7 cellular contexts compared by ENCODE assay signal in genomic region chr20:44643596-44644383, GRCh38. TPM values are rescaled to one million over a fixed set of nuclear protein-coding genes. Genes with fewer than 3 reads are reported as not detected.
DNase-seq lines count a peak whose midpoint lies in the region; ATAC-seq and TF ChIP-seq lines count a peak whose summit lies in the region.

No MANE protein-coding gene starts in this region.

- H3K27ac ChIP-seq in HL-60 (replicated peaks) (peak overlapping the region; percentile 88), right lobe of liver (peak overlapping the region in 2 of 3 donors; percentile 47 to 49), thyroid gland (peak overlapping the region in 2 of 3 donors; percentile 57 to 91)

- intact Hi-C loops in right lobe of liver (cut with DNase I) (no loop called here), thyroid gland (cut with DNase I) (no loop called here)

- DNase-seq in HL-60 (ENCODE audit: low read depth in 1 of 2, low spot score in 1 of 2), result peak in 1 of 2 experiments; percentile 48
- DNase-seq in T-helper 2 cell, result peak in 3 of 5 experiments; percentile 35 to 71 (median 66)
- DNase-seq in chondrocyte (ENCODE audit: low spot score), result no peak
- DNase-seq in right lobe of liver, result peak in 2 of 3 donors; percentile 61 to 66
- DNase-seq in thyroid gland, result peak; percentile 28 to 34
- no peak for DNase-seq in cerebellum (ENCODE audit: low spot score)

- peaks cover 1% of the 10 kb centered on the region for H3K36me3 Mint-ChIP-seq in chondrocyte (ENCODE audit: low read depth)

- TF ChIP-seq CTCF in HL-60 (IDR thresholded peaks at IDR 0.05; ENCODE audit: insufficient read depth, low read length) (no peak), chondrocyte (IDR thresholded peaks at IDR 0.05) (no peak), right lobe of liver (IDR thresholded peaks at IDR 0.05) (no peak), thyroid gland (IDR thresholded peaks at IDR 0.05) (no peak)

- no peaks in the 10 kb centered on the region for H3K27me3 Mint-ChIP-seq in chondrocyte (ENCODE audit: low read depth)

- peak overlapping the region; percentile 85 for H3K27ac Mint-ChIP-seq in chondrocyte (ENCODE audit: unreplicated experiment)

- 55% methylated on average over 11 of the region's 20 CpGs for WGBS in right lobe of liver (ENCODE audit: insufficient coverage, low coverage, low lambda C conversion rate, missing lambda C conversion rate)
- WGBS in thyroid gland, 2 donors, result 68 to 73% methylated on average over 16 to 18 of the region's 20 CpGs

- peaks cover 3% of the 10 kb centered on the region for H3K9me3 Mint-ChIP-seq in chondrocyte (ENCODE audit: low read depth)

- H3K9me3 ChIP-seq in right lobe of liver (no peaks in the 10 kb centered on the region), thyroid gland (no peaks in the 10 kb centered on the region)

- peaks cover 47% of the 10 kb centered on the region for H3K4me1 Mint-ChIP-seq in chondrocyte (ENCODE audit: low read depth)

- TF ChIP-seq POLR2A in right lobe of liver (IDR thresholded peaks at IDR 0.05) (no peak), thyroid gland (IDR thresholded peaks at IDR 0.05) (no peak)

- ATAC-seq in right lobe of liver (peak; percentile 49 to 69 (median 66)), GM21786 (IDR thresholded peaks at IDR 0.05; ENCODE audit: unreplicated experiment) (no peak)

- H3K27me3 ChIP-seq in HL-60 (ENCODE audit: insufficient read depth, poor library complexity, severe bottlenecking), result no peaks in the 10 kb centered on the region
- H3K27me3 ChIP-seq in right lobe of liver, result no peaks in the 10 kb centered on the region
- no peaks in the 10 kb centered on the region for H3K27me3 ChIP-seq in thyroid gland

- H3K4me1 ChIP-seq in right lobe of liver (peaks cover 0 to 15% (median 4%) of the 10 kb centered on the region in 4 donors), thyroid gland (peaks cover 6 to 33% of the 10 kb centered on the region in 2 donors)

- H3K4me3 ChIP-seq in HL-60 (replicated peaks; ENCODE audit: insufficient read depth, low read length) (no peak overlapping the region), right lobe of liver (no peak overlapping the region), thyroid gland (replicated peaks in 1 of 3) (no peak overlapping the region)

- no peak overlapping the region for H3K4me3 Mint-ChIP-seq in chondrocyte (ENCODE audit: unreplicated experiment)

- no peaks in the 10 kb centered on the region for H3K36me3 ChIP-seq in right lobe of liver
- no peaks in the 10 kb centered on the region for H3K36me3 ChIP-seq in thyroid gland

RNA-seq across cellular contexts. Expression of gene ADA, which starts 7.7 kb away (rescaled TPM):
- total RNA-seq in chondrocyte (10.6 to 12.1 TPM (median 11.4 TPM) in 3 replicates), right lobe of liver (1 to 10 TPM; 2.2 to 8.6 (median 3.7) TPM), thyroid gland (10 to 100 TPM in 1 of 4 donors, 1 to 10 TPM in 3; 4.0 to 13.9 (median 7.1) TPM), cerebellum (1.7 TPM)

Comparison
In these comparisons a context has a peak if more than half of its experiments do, and no peak if none do; other contexts are left out.
1. DNase-seq: peak in T-helper 2 cell (3 of 5), right lobe of liver (2 of 3) and thyroid gland (2 of 2); none in chondrocyte (single experiment) and cerebellum (single experiment).
2. Peak in every context shown above with its lines, with median percentiles within 50 percentile points of each other: H3K27ac ChIP-seq.